22 cellular contexts compared by ENCODE assay signal in the genomic region with DNA sequence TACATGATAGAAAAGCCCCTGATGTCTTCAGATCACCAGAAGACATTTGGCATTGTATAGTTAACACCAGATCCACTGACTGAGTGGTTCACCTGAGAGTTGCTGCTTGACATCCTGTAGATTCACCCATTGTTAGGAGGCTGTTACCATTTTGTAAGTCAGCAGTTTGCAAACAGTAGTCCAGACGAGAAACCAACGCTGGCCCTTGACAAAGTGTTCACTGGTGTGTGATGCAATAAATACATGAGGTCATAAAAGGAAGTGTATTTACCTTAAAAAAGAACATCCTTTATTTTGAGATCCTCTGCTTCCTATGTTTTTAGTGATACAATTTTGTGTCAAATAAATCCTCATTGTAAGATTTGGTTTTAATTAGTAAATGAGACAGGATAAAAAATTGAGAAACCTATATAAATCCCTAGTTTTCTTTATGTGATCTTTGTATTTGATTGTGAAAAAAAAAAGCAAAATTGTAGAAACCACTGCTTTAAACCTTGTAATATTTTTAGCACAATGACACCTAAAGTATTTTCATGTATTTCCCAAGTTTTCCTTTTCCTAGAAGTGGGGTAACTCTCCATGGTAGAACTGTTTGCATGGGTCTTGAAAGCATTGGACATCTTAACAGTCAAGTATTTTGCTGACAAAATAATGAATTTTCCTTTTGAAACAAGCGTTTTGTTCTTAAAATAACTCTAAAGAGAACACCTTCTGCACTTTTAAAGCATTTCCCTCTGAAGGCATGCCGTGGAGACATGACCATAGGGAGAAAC.
DNase-seq lines count a peak whose midpoint lies in the region; ATAC-seq and TF ChIP-seq lines count a peak whose summit lies in the region.
"Had no signal": no experiment of that assay in that cellular context is flagged by ENCODE, and none has a peak within 500 bp of the region (broad histone marks: within the 10 kb centered on the region; RNA-seq: fewer than 3 reads in every experiment).

No MANE protein-coding gene starts in this region.

- no peak overlapping the region for H3K4me3 Mint-ChIP-seq in activated CD8-positive, alpha-beta T cell treated with anti-CD3 and anti-CD28 coated beads, Interleukin-2, amount 10 ng/mL, durations not matched to agents 7 days and 5 days
- H3K4me3 Mint-ChIP-seq in activated CD8-positive, alpha-beta T cell treated with anti-CD3 and anti-CD28 coated beads for 36 hours = no peak overlapping the region
- no peak overlapping the region for H3K4me3 Mint-ChIP-seq in CD14-positive monocyte
- H3K4me3 Mint-ChIP-seq: activated naive CD8-positive, alpha-beta T cell treated with anti-CD3 and anti-CD28 coated beads for 36 hours; CD8-positive, alpha-beta T cell; stimulated activated effector memory CD8-positive, alpha-beta T cell treated with anti-CD3 and anti-CD28 coated beads, Interleukin-12 subunit alpha, Interleukin-12 subunit beta, amount 100 ng/mL, for 72 hours had no signal

- intact Hi-C loops in activated CD8-positive, alpha-beta T cell treated with anti-CD3 and anti-CD28 coated beads for 36 hours (cut with micrococcal nuclease) = no loop called here
- intact Hi-C loops in esophagus muscularis mucosa (cut with DNase I) = no loop called here
- intact Hi-C loops in CD14-positive monocyte (cut with micrococcal nuclease) = loop anchor here in 1 of 2 donors (10.0 kb wide), 2 partner anchors 174 to 206 kb away; a partner anchor contains a TSS

- no peak overlapping the region for H3K27ac Mint-ChIP-seq in activated CD8-positive, alpha-beta T cell treated with anti-CD3 and anti-CD28 coated beads, Interleukin-2, amount 10 ng/mL, durations not matched to agents 7 days and 5 days
- H3K27ac Mint-ChIP-seq in activated CD8-positive, alpha-beta T cell treated with anti-CD3 and anti-CD28 coated beads for 36 hours = no peak overlapping the region
- no peak overlapping the region for H3K27ac Mint-ChIP-seq in CD14-positive monocyte
- H3K27ac Mint-ChIP-seq: activated naive CD8-positive, alpha-beta T cell treated with anti-CD3 and anti-CD28 coated beads for 36 hours; CD8-positive, alpha-beta T cell; stimulated activated effector memory CD8-positive, alpha-beta T cell treated with anti-CD3 and anti-CD28 coated beads, Interleukin-12 subunit alpha, Interleukin-12 subunit beta, amount 100 ng/mL, for 72 hours had no signal

- TF ChIP-seq CTCF in activated CD8-positive, alpha-beta T cell treated with anti-CD3 and anti-CD28 coated beads for 36 hours (IDR thresholded peaks at IDR 0.05) = no peak
- TF ChIP-seq CTCF in esophagus muscularis mucosa (IDR thresholded peaks at IDR 0.05) = no peak
- TF ChIP-seq CTCF in CD14-positive monocyte (IDR thresholded peaks at IDR 0.05) = no peak

- H3K27me3 ChIP-seq in esophagus muscularis mucosa = no peaks in the 10 kb centered on the region
- H3K27me3 ChIP-seq: cardiac muscle cell had no signal

- H3K27me3 Mint-ChIP-seq in activated CD8-positive, alpha-beta T cell treated with anti-CD3 and anti-CD28 coated beads, Interleukin-2, amount 10 ng/mL, durations not matched to agents 7 days and 5 days (ENCODE audit: low read depth) = no peaks in the 10 kb centered on the region
- H3K27me3 Mint-ChIP-seq in activated CD8-positive, alpha-beta T cell treated with anti-CD3 and anti-CD28 coated beads for 36 hours = no peaks in the 10 kb centered on the region
- H3K27me3 Mint-ChIP-seq in CD14-positive monocyte (ENCODE audit: low read depth in 3 of 3) = peaks cover 0 to 3% (median 0%) of the 10 kb centered on the region in 3 donors
- H3K27me3 Mint-ChIP-seq: activated naive CD8-positive, alpha-beta T cell treated with anti-CD3 and anti-CD28 coated beads for 36 hours had no signal

- peak; percentile 19 for DNase-seq in activated CD8-positive, alpha-beta T cell treated with anti-CD3 and anti-CD28 coated beads, Interleukin-2, amount 10 ng/mL, durations not matched to agents 7 days and 5 days
- DNase-seq in activated CD8-positive, alpha-beta T cell treated with anti-CD3 and anti-CD28 coated beads for 36 hours = no peak
- DNase-seq in NOMO-1 treated with dmso at 0.1 percent for 144 hours (lab: John Stamatoyannopoulos, UW; ENCODE audit: unreplicated experiment) = peak; percentile 7
- peak; percentile 66 for DNase-seq in esophagus muscularis mucosa (ENCODE audit: extremely low spot score)
- no peak for DNase-seq in activated T-cell treated with anti-CD3 and anti-CD28 coated beads, Interleukin-2, amount 50 U/mL, for 1 hour
- no peak for DNase-seq in effector CD4-positive, alpha-beta T cell
- DNase-seq in CD14-positive monocyte (ENCODE audit: low spot score) = no peak
- DNase-seq: activated CD4-positive, alpha-beta T cell treated with anti-CD3 and anti-CD28 coated beads, Interleukin-2, amount 50 U/mL, for 1 hour; activated naive CD8-positive, alpha-beta T cell treated with anti-CD3 and anti-CD28 coated beads for 36 hours; activated T-cell treated with anti-CD3 and anti-CD28 coated beads, Interleukin-2, amount 50 U/mL, for 48 hours; CD8-positive, alpha-beta T cell; GDM1; Karpas-422; left ventricle myocardium inferior; NCI-H1694 treated with DMSO at 0.1 percent for 48 hours; NCI-H526; T-helper 2 cell; trophoblast cell had no signal

- TF ChIP-seq POLR2A in esophagus muscularis mucosa (IDR thresholded peaks at IDR 0.05; ENCODE audit: low read depth) = no peak

- POLR2A ChIA-PET in activated CD8-positive, alpha-beta T cell treated with anti-CD3 and anti-CD28 coated beads, Interleukin-2, amount 10 ng/mL, durations not matched to agents 7 days and 5 days (lab: Charles Lee) = no interaction called here
- POLR2A ChIA-PET in activated CD8-positive, alpha-beta T cell treated with anti-CD3 and anti-CD28 coated beads for 36 hours (lab: Charles Lee) = no interaction called here

- CTCF ChIA-PET in activated CD8-positive, alpha-beta T cell treated with anti-CD3 and anti-CD28 coated beads, Interleukin-2, amount 10 ng/mL, durations not matched to agents 7 days and 5 days (lab: Charles Lee) = no interaction called here
- CTCF ChIA-PET in activated CD8-positive, alpha-beta T cell treated with anti-CD3 and anti-CD28 coated beads for 36 hours (lab: Charles Lee) = no interaction called here

- H3K9me3 ChIP-seq in esophagus muscularis mucosa = no peaks in the 10 kb centered on the region
- H3K9me3 ChIP-seq: left ventricle myocardium inferior had no signal

- H3K36me3 ChIP-seq in esophagus muscularis mucosa = no peaks in the 10 kb centered on the region
- H3K36me3 ChIP-seq: cardiac muscle cell, left ventricle myocardium inferior had no signal

- no peak for TF ChIP-seq EP300 in esophagus muscularis mucosa (IDR thresholded peaks at IDR 0.05)

- peaks cover 4% of the 10 kb centered on the region for H3K4me1 Mint-ChIP-seq in activated CD8-positive, alpha-beta T cell treated with anti-CD3 and anti-CD28 coated beads, Interleukin-2, amount 10 ng/mL, durations not matched to agents 7 days and 5 days (ENCODE audit: low read depth)
- H3K4me1 Mint-ChIP-seq in activated CD8-positive, alpha-beta T cell treated with anti-CD3 and anti-CD28 coated beads for 36 hours (ENCODE audit: low read depth) = no peaks in the 10 kb centered on the region
- peaks cover 18% of the 10 kb centered on the region for H3K4me1 Mint-ChIP-seq in CD14-positive monocyte
- H3K4me1 Mint-ChIP-seq: stimulated activated effector memory CD8-positive, alpha-beta T cell treated with anti-CD3 and anti-CD28 coated beads, Interleukin-12 subunit alpha, Interleukin-12 subunit beta, amount 100 ng/mL, for 72 hours had no signal

- no peak overlapping the region for H3K27ac ChIP-seq in esophagus muscularis mucosa (replicated peaks in 1 of 4)
- H3K27ac ChIP-seq: cardiac muscle cell, left ventricle myocardium inferior, parathyroid adenoma had no signal

- H3K9me3 Mint-ChIP-seq in activated CD8-positive, alpha-beta T cell treated with anti-CD3 and anti-CD28 coated beads, Interleukin-2, amount 10 ng/mL, durations not matched to agents 7 days and 5 days (ENCODE audit: insufficient read depth) = peaks cover 1% of the 10 kb centered on the region
- no peaks in the 10 kb centered on the region for H3K9me3 Mint-ChIP-seq in activated CD8-positive, alpha-beta T cell treated with anti-CD3 and anti-CD28 coated beads for 36 hours
- peaks cover 0 to 3% (median 0%) of the 10 kb centered on the region in 7 donors for H3K9me3 Mint-ChIP-seq in CD14-positive monocyte
- H3K9me3 Mint-ChIP-seq: activated naive CD8-positive, alpha-beta T cell treated with anti-CD3 and anti-CD28 coated beads for 36 hours; CD8-positive, alpha-beta T cell had no signal

- ATAC-seq in activated CD8-positive, alpha-beta T cell treated with anti-CD3 and anti-CD28 coated beads, Interleukin-2, amount 10 ng/mL, durations not matched to agents 7 days and 5 days = no peak
- ATAC-seq in activated CD8-positive, alpha-beta T cell treated with anti-CD3 and anti-CD28 coated beads for 36 hours = no peak
- ATAC-seq in GM18909 (IDR thresholded peaks at IDR 0.05; ENCODE audit: poor library complexity, unreplicated experiment) = no peak
- ATAC-seq: CD8-positive, alpha-beta T cell; stimulated activated effector memory CD8-positive, alpha-beta T cell treated with anti-CD3 and anti-CD28 coated beads, Interleukin-12 subunit alpha, Interleukin-12 subunit beta, amount 100 ng/mL, for 72 hours had no signal

- no peak overlapping the region for H3K4me3 ChIP-seq in esophagus muscularis mucosa
- H3K4me3 ChIP-seq: cardiac muscle cell, left ventricle myocardium inferior had no signal

- 76% methylated on average over 4 of the region's 4 CpGs for WGBS in esophagus muscularis mucosa

- H3K36me3 Mint-ChIP-seq in activated CD8-positive, alpha-beta T cell treated with anti-CD3 and anti-CD28 coated beads, Interleukin-2, amount 10 ng/mL, durations not matched to agents 7 days and 5 days (ENCODE audit: low read depth) = peaks cover 2% of the 10 kb centered on the region
- H3K36me3 Mint-ChIP-seq in activated CD8-positive, alpha-beta T cell treated with anti-CD3 and anti-CD28 coated beads for 36 hours (ENCODE audit: low read depth) = peaks cover 1% of the 10 kb centered on the region
- H3K36me3 Mint-ChIP-seq in CD14-positive monocyte = peaks cover 0 to 2% of the 10 kb centered on the region in 2 donors
- H3K36me3 Mint-ChIP-seq: stimulated activated effector memory CD8-positive, alpha-beta T cell treated with anti-CD3 and anti-CD28 coated beads, Interleukin-12 subunit alpha, Interleukin-12 subunit beta, amount 100 ng/mL, for 72 hours had no signal

- H3K4me1 ChIP-seq in esophagus muscularis mucosa = peaks cover 0 to 19% (median 10%) of the 10 kb centered on the region in 4 donors
- H3K4me1 ChIP-seq: parathyroid adenoma had no signal

Comparison
In these comparisons a context has a peak if more than half of its experiments do, and no peak if none do; other contexts are left out.
1. DNase-seq: peak in activated CD8-positive, alpha-beta T cell treated with anti-CD3 and anti-CD28 coated beads, Interleukin-2, amount 10 ng/mL, durations not matched to agents 7 days and 5 days (single experiment), NOMO-1 treated with dmso at 0.1 percent for 144 hours (single experiment) and esophagus muscularis mucosa (single experiment); none in activated CD8-positive, alpha-beta T cell treated with anti-CD3 and anti-CD28 coated beads for 36 hours (single experiment), activated T-cell treated with anti-CD3 and anti-CD28 coated beads, Interleukin-2, amount 50 U/mL, for 1 hour (single experiment), effector CD4-positive, alpha-beta T cell (single experiment) and CD14-positive monocyte (single experiment).